25 cellular contexts compared by ENCODE assay signal in the genomic region with DNA sequence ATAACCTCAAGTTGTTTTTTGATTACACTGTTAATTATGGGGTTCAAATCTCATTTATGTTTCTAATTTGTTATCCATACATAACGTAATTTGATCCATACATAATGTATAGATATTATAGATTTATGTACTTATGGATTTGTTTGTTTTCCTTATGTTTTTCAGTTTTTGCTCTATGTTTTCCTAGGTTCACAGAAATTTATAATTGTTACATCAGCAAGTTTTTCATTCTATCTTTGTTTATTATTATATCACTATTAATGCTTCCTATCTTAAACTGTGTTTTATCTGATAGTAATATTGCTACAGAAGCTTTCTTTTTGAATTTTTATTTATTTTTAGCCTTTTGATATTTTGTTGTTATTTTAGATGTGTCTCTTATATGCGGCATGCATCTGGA.
"Had no signal": no experiment of that assay in that cellular context is flagged by ENCODE, and none has a peak within 500 bp of the region (broad histone marks: within the 10 kb centered on the region; RNA-seq: fewer than 3 reads in every experiment).

No MANE protein-coding gene starts in this region.

- H3K27me3 ChIP-seq: colonic mucosa, esophagus squamous epithelium, gastroesophageal sphincter, left lung had no signal

- FAIRE-seq: endometrium had no signal

- DNase-seq: colonic mucosa; cortex of kidney; effector CD8-positive, alpha-beta T cell; effector memory CD8-positive, alpha-beta T cell; endodermal cell; erythroblast; esophagus squamous epithelium; foreskin fibroblast; foreskin melanocyte; heart left ventricle; hypothalamus; immature natural killer cell; islet precursor cell; left cardiac atrium; left lung; left ventricle myocardium superior; lower lobe of right lung; mesenchymal stem cell; mucosa of descending colon; naive B cell had no signal

- ATAC-seq: effector memory CD8-positive, alpha-beta T cell; esophagus mucosa; gastroesophageal sphincter; heart left ventricle; left cardiac atrium; left lung; left ventricle myocardium superior; lower lobe of right lung; mucosa of descending colon had no signal

- H3K27ac ChIP-seq: colonic mucosa, epithelial cell of prostate, esophagus squamous epithelium, gastroesophageal sphincter, heart left ventricle, hepatocyte, left lung, lower lobe of right lung had no signal

- H3K4me1 ChIP-seq: colonic mucosa, esophagus squamous epithelium, gastroesophageal sphincter, heart left ventricle, left lung, lower lobe of right lung had no signal

- H3K36me3 ChIP-seq: colonic mucosa, esophagus squamous epithelium, gastroesophageal sphincter, heart left ventricle, left lung, lower lobe of right lung had no signal

- H3K4me3 ChIP-seq: colonic mucosa, esophagus squamous epithelium, gastroesophageal sphincter, heart left ventricle, hepatocyte, left lung, lower lobe of right lung, mucosa of descending colon had no signal

- H3K9me3 ChIP-seq: colonic mucosa, esophagus squamous epithelium, gastroesophageal sphincter, heart left ventricle, left lung, lower lobe of right lung, mucosa of descending colon had no signal
